In the genomic region with DNA sequence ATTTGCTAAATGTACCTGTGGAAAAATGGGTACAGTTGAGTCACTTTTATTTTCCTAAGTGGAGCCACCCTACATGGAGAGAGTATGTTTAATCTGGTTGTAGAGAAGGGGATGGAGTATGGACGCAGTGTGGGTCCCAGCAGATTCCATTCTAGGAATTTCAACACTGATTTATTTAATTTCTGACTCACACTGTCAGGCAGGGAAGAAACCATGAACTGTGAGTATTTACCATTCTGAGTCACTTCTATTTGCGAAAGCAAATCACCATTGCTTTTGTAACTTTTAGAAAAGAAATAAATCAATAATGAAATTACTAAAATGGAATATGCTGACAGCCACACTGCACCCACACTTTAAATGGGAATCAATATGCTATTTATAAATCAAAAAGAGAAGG, we compare ENCODE assay signal across 23 cellular contexts.
DNase-seq lines count a peak whose midpoint lies in the region; ATAC-seq, FAIRE-seq and TF ChIP-seq lines count a peak whose summit lies in the region.
"Had no signal": no experiment of that assay in that cellular context is flagged by ENCODE, and none has a peak within 500 bp of the region (broad histone marks: within the 10 kb centered on the region; RNA-seq: fewer than 3 reads in every experiment).

No MANE protein-coding gene starts in this region.

- DNase-seq in A549 (ENCODE audit: low read depth in 1 of 2, low spot score in 1 of 2) (peak; percentile 26 to 56), EH (ENCODE audit: low read depth) (peak; percentile 78), adipocyte (ENCODE audit: low read depth) (peak; percentile 79), foreskin keratinocyte (peak; percentile 56 to 59), SW480 (ENCODE audit: low spot score) (no peak), Kasumi-1 (lab: John Stamatoyannopoulos, UW) (no peak)
- DNase-seq in activated CD4-positive, alpha-beta T cell treated with anti-CD3 and anti-CD28 coated beads, Interleukin-2, amount 50 U/mL, for 48 hours: no peak
- DNase-seq: activated T-cell treated with anti-CD3 and anti-CD28 coated beads, Interleukin-2, amount 50 U/mL, for 4 hours; CD4-positive, alpha-beta memory T cell; dermis blood vessel endothelial cell; KG1; mucosa of descending colon; NCI-H1105; NCI-H2081; NCI-H446; small intestine; stimulated activated CD4-positive, alpha-beta T cell treated with anti-CD3 and anti-CD28 coated beads, Interleukin-4, amount 100 ng/mL, for 24 hours; T-helper 2 cell had no signal

- H3K27ac ChIP-seq in A549 (peak overlapping the region; percentile 59 to 81), foreskin keratinocyte (peak overlapping the region; percentile 45)
- H3K27ac ChIP-seq: gastroesophageal sphincter, prostate gland, vagina had no signal

- H3K27me3 ChIP-seq in adipocyte (replicated peaks; ENCODE audit: control insufficient read depth, insufficient read depth, low read length) (no peaks in the 10 kb centered on the region), foreskin keratinocyte (no peaks in the 10 kb centered on the region)
- H3K27me3 ChIP-seq: gastroesophageal sphincter, vagina had no signal

- no peak for TF ChIP-seq POLR2A in A549 (IDR thresholded peaks at IDR 0.05; ENCODE audit: low read length)

- TF ChIP-seq CTCF in A549 (IDR thresholded peaks at IDR 0.05) (no peak), foreskin keratinocyte (conservative IDR thresholded peaks at IDR 0.05) (no peak)

- no peak for TF ChIP-seq RAD21 in A549 (conservative IDR thresholded peaks at IDR 0.05 in 1 of 2, IDR thresholded peaks at IDR 0.05 in 1 of 2)

- FAIRE-seq in A549 (lab: Jason Lieb, UNC): no peak
- FAIRE-seq: small intestine had no signal

- no peak overlapping the region for H3K4me3 ChIP-seq in A549
- H3K4me3 ChIP-seq in adipocyte (ENCODE audit: low read length): no peak overlapping the region
- H3K4me3 ChIP-seq: gastroesophageal sphincter, mucosa of descending colon, prostate gland, vagina had no signal

- CTCF ChIA-PET in A549 (lab: Yijun Ruan, JAX): no interaction called here

- H3K4me1 ChIP-seq in A549: peaks cover 48% of the 10 kb centered on the region; the same call in 2 of the 3 replicates
- H3K4me1 ChIP-seq in adipocyte (ENCODE audit: control insufficient read depth, insufficient read depth, low read length): no peaks in the 10 kb centered on the region
- H3K4me1 ChIP-seq in foreskin keratinocyte: peaks cover 4% of the 10 kb centered on the region
- H3K4me1 ChIP-seq: gastroesophageal sphincter, vagina had no signal

- 5% methylated on average over 2 of the region's 2 CpGs for whole genome bisulfite sequencing in A549 (ENCODE audit: missing lambda C conversion rate)

- no peak overlapping the region for H3K9ac ChIP-seq in adipocyte (ENCODE audit: low read length)

- H3K9me3 ChIP-seq in A549: no peaks in the 10 kb centered on the region
- H3K9me3 ChIP-seq in adipocyte (ENCODE audit: control insufficient read depth, low read length): no peaks in the 10 kb centered on the region
- H3K9me3 ChIP-seq: gastroesophageal sphincter, mucosa of descending colon, prostate gland, vagina had no signal

- H3K4me2 ChIP-seq in A549: peak overlapping the region; percentile 62

- TF ChIP-seq EP300 in A549 (IDR thresholded peaks at IDR 0.05): peak; percentile 55 to 70; a peak in 1 of 5 replicates

- ATAC-seq in A549 (peak; percentile 94 to 96), foreskin keratinocyte (peak; percentile 83), GM21423 (IDR thresholded peaks at IDR 0.05; ENCODE audit: unreplicated experiment) (no peak)
- ATAC-seq: activated T-cell treated with anti-CD3 and anti-CD28 coated beads, Interleukin-2, amount 50 U/mL, for 4 hours; gastroesophageal sphincter; mucosa of descending colon; WTC11 had no signal

- no peaks in the 10 kb centered on the region for H3K36me3 ChIP-seq in adipocyte (ENCODE audit: control insufficient read depth, insufficient read depth, low read length, severe bottlenecking)
- H3K36me3 ChIP-seq: gastroesophageal sphincter, prostate gland, vagina had no signal

- POLR2A ChIA-PET in A549 (lab: Yijun Ruan, JAX): no interaction called here

TF ChIP-seq in A549, 52 proteins besides CTCF, POLR2A, EP300 and RAD21 (continues in another document):
- TF ChIP-seq, protein P1, sequence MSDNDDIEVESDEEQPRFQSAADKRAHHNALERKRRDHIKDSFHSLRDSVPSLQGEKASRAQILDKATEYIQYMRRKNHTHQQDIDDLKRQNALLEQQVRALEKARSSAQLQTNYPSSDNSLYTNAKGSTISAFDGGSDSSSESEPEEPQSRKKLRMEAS (IDR thresholded peaks at IDR 0.05): no peak; the same call in 1 of the 2 replicates
- TF ChIP-seq, protein P2, sequence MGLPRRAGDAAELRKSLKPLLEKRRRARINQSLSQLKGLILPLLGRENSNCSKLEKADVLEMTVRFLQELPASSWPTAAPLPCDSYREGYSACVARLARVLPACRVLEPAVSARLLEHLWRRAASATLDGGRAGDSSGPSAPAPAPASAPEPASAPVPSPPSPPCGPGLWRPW (IDR thresholded peaks at IDR 0.05): peak; percentile 41; the same call in 1 of the 2 replicates
- TF ChIP-seq ZNF302 (CRISPR knock-in tag; IDR thresholded peaks at IDR 0.05) (no peak), FOSL2 (IDR thresholded peaks at IDR 0.05) (peak; percentile 95), FOSL2 (CRISPR knock-in tag; IDR thresholded peaks at IDR 0.05) (peak; percentile 94), RNF2 (IDR thresholded peaks at IDR 0.05; ENCODE audit: borderline replicate concordance, low read depth) (no peak), BHLHE40 (IDR thresholded peaks at IDR 0.05; ENCODE audit: low read depth, low read length) (no peak), GATA3 (IDR thresholded peaks at IDR 0.05; ENCODE audit: borderline replicate concordance) (peak; percentile 53; the same call in 1 of the 2 replicates), CBX2 (IDR thresholded peaks at IDR 0.05; ENCODE audit: borderline replicate concordance, low read depth) (no peak), HOXA7 (CRISPR knock-in tag; IDR thresholded peaks at IDR 0.05) (no peak), TFCP2L1 (CRISPR knock-in tag; IDR thresholded peaks at IDR 0.05) (no peak), EHMT2 (IDR thresholded peaks at IDR 0.05; ENCODE audit: low read depth) (no peak), JUNB (IDR thresholded peaks at IDR 0.05) (peak; percentile 97), CBX8 (IDR thresholded peaks at IDR 0.05) (no peak), TP53 (CRISPR knock-in tag; IDR thresholded peaks at IDR 0.05) (no peak), NPAS2 (CRISPR knock-in tag; IDR thresholded peaks at IDR 0.05; ENCODE audit: borderline replicate concordance) (no peak), CEBPB (IDR thresholded peaks at IDR 0.05) (peak; percentile 84 to 88), CHD4 (IDR thresholded peaks at IDR 0.05; ENCODE audit: borderline replicate concordance) (no peak), KDM5A (IDR thresholded peaks at IDR 0.05) (no peak), EHF (CRISPR knock-in tag; IDR thresholded peaks at IDR 0.05) (no peak), ZSCAN20 (CRISPR knock-in tag; IDR thresholded peaks at IDR 0.05) (no peak), MAFK (IDR thresholded peaks at IDR 0.05; ENCODE audit: partially characterized antibody) (no peak), RCOR1 (IDR thresholded peaks at IDR 0.05; ENCODE audit: low read depth, low read length) (no peak), PHF8 (IDR thresholded peaks at IDR 0.05; ENCODE audit: borderline replicate concordance, low read depth) (no peak), RFX5 (IDR thresholded peaks at IDR 0.05) (no peak), HOXB5 (CRISPR knock-in tag; IDR thresholded peaks at IDR 0.05) (no peak), HEYL (CRISPR knock-in tag; IDR thresholded peaks at IDR 0.05) (no peak), HOXB13 (CRISPR knock-in tag; IDR thresholded peaks at IDR 0.05; ENCODE audit: low read depth) (no peak), JUN (IDR thresholded peaks at IDR 0.05) (peak in 1 of 2 experiments; percentile 57; a peak in 2 of 5 replicates)
- TF ChIP-seq, protein P3, sequence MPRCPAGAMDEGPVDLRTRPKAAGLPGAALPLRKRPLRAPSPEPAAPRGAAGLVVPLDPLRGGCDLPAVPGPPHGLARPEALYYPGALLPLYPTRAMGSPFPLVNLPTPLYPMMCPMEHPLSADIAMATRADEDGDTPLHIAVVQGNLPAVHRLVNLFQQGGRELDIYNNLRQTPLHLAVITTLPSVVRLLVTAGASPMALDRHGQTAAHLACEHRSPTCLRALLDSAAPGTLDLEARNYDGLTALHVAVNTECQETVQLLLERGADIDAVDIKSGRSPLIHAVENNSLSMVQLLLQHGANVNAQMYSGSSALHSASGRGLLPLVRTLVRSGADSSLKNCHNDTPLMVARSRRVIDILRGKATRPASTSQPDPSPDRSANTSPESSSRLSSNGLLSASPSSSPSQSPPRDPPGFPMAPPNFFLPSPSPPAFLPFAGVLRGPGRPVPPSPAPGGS (IDR thresholded peaks at IDR 0.05): peak; percentile 54; the same call in 1 of the 3 replicates
- TF ChIP-seq, protein P4, sequence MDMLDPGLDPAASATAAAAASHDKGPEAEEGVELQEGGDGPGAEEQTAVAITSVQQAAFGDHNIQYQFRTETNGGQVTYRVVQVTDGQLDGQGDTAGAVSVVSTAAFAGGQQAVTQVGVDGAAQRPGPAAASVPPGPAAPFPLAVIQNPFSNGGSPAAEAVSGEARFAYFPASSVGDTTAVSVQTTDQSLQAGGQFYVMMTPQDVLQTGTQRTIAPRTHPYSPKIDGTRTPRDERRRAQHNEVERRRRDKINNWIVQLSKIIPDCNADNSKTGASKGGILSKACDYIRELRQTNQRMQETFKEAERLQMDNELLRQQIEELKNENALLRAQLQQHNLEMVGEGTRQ (IDR thresholded peaks at IDR 0.05): no peak
- TF ChIP-seq, protein P5, sequence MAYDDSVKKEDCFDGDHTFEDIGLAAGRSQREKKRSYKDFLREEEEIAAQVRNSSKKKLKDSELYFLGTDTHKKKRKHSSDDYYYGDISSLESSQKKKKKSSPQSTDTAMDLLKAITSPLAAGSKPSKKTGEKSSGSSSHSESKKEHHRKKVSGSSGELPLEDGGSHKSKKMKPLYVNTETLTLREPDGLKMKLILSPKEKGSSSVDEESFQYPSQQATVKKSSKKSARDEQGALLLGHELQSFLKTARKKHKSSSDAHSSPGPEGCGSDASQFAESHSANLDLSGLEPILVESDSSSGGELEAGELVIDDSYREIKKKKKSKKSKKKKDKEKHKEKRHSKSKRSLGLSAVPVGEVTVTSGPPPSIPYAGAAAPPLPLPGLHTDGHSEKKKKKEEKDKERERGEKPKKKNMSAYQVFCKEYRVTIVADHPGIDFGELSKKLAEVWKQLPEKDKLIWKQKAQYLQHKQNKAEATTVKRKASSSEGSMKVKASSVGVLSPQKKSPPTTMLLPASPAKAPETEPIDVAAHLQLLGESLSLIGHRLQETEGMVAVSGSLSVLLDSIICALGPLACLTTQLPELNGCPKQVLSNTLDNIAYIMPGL (CRISPR knock-in tag; IDR thresholded peaks at IDR 0.05; ENCODE audit: borderline replicate concordance): no peak

Comparison
In these comparisons a context has a peak if more than half of its experiments do, and no peak if none do; other contexts are left out.
1. DNase-seq: peak in A549 (2 of 2), EH (single experiment), adipocyte (single experiment) and foreskin keratinocyte (2 of 2); none in SW480 (single experiment), activated CD4-positive, alpha-beta T cell treated with anti-CD3 and anti-CD28 coated beads, Interleukin-2, amount 50 U/mL, for 48 hours (0 of 2) and Kasumi-1 (0 of 2).